Comparison of ENCODE assay signal across 26 cellular contexts in genomic region chr11:16013649-16014275, GRCh38.
A peak's percentile ranks its signal among the peaks of the same experiment; 100 is the strongest.
DNase-seq lines count a peak whose midpoint lies in the region; ATAC-seq and TF ChIP-seq lines count a peak whose summit lies in the region.
"Had no signal": no experiment of that assay in that cellular context is flagged by ENCODE, and none has a peak within 500 bp of the region (broad histone marks: within the 10 kb centered on the region; RNA-seq: fewer than 3 reads in every experiment).

No MANE protein-coding gene starts in this region.

- no peak overlapping the region for H3K4me2 ChIP-seq in mesendoderm (ENCODE audit: low read length)
- H3K4me2 ChIP-seq: BLaER1 treated with 17β-estradiol and CSF1 and Interleukin-3, amounts not matched to agents 10 nM and 100 nM; KMS-11 had no signal

- in situ Hi-C loops in GM13976 (cut with MboI; ENCODE audit: low sequenced_read_pairs, unreplicated experiment), result no loop called here

- no CpG with 5 or more reads among the region's 3 CpGs for WGBS in mesendoderm (ENCODE audit: extremely low coverage, insufficient coverage, low lambda C conversion rate)

- H3K4me1 ChIP-seq in adipocyte (ENCODE audit: control insufficient read depth, insufficient read depth, low read length), result peaks cover 10% of the 10 kb centered on the region
- no peaks in the 10 kb centered on the region for H3K4me1 ChIP-seq in mesendoderm (ENCODE audit: control insufficient read depth, low read depth, low read length)
- H3K4me1 ChIP-seq: colonic mucosa, left lung, stomach had no signal

- H3K4me3 ChIP-seq in adipocyte (ENCODE audit: low read length), result no peak overlapping the region
- no peak overlapping the region for H3K4me3 ChIP-seq in mesendoderm (ENCODE audit: low read length)
- H3K4me3 ChIP-seq: BLaER1 treated with 17β-estradiol and CSF1 and Interleukin-3, amounts not matched to agents 10 nM and 100 nM; colonic mucosa; GM12878; left lung; stomach; tibial artery had no signal

- H3K27me3 ChIP-seq in adipocyte (replicated peaks; ENCODE audit: control insufficient read depth, insufficient read depth, low read length), result peaks cover 3% of the 10 kb centered on the region
- H3K27me3 ChIP-seq in mesendoderm (ENCODE audit: insufficient read depth, low read length, poor library complexity), result no peaks in the 10 kb centered on the region
- H3K27me3 ChIP-seq: BLaER1 treated with 17β-estradiol and CSF1 and Interleukin-3, amounts not matched to agents 10 nM and 100 nM; colonic mucosa; left lung; stomach; tibial artery had no signal

- H3K79me2 ChIP-seq in mesendoderm (ENCODE audit: control insufficient read depth, insufficient read depth, low read length), result no peaks in the 10 kb centered on the region

- ATAC-seq in GM19324 (IDR thresholded peaks at IDR 0.05; ENCODE audit: low FRiP score, unreplicated experiment) (no peak), GM21825 (IDR thresholded peaks at IDR 0.05; ENCODE audit: unreplicated experiment) (no peak)
- ATAC-seq: activated CD4-positive, alpha-beta T cell treated with anti-CD3 and anti-CD28 coated beads for 36 hours; esophagus mucosa; GM12878; left lung; sciatic nerve had no signal

- no peak overlapping the region for H3K27ac ChIP-seq in mesendoderm (ENCODE audit: low read depth, low read length)
- H3K27ac ChIP-seq: BLaER1 treated with 17β-estradiol and CSF1 and Interleukin-3, amounts not matched to agents 10 nM and 100 nM; colonic mucosa; KMS-11; left lung; stomach; tibial artery had no signal

- H3K36me3 Mint-ChIP-seq in HFFc6 (ENCODE audit: low read depth), result no peaks in the 10 kb centered on the region
- no peaks in the 10 kb centered on the region for H3K36me3 Mint-ChIP-seq in activated T-cell treated with anti-CD3 and anti-CD28 coated beads, Interleukin-2, amount 50 U/mL, for 24 hours (ENCODE audit: low read depth)

- no peak overlapping the region for H3K18ac ChIP-seq in mesendoderm (ENCODE audit: low read length)

- H3K4ac ChIP-seq in mesendoderm (ENCODE audit: low read depth, low read length), result no peak overlapping the region

- H3K4me1 Mint-ChIP-seq in HFFc6 (ENCODE audit: low read depth), result peaks cover 9% of the 10 kb centered on the region; the same call in 1 of the 2 replicates
- no peaks in the 10 kb centered on the region for H3K4me1 Mint-ChIP-seq in activated T-cell treated with anti-CD3 and anti-CD28 coated beads, Interleukin-2, amount 50 U/mL, for 24 hours (ENCODE audit: low read depth)
- H3K4me1 Mint-ChIP-seq: activated CD4-positive, alpha-beta T cell treated with anti-CD3 and anti-CD28 coated beads for 36 hours had no signal

- H2BK120ac ChIP-seq in mesendoderm (ENCODE audit: low read depth, low read length), result no peak overlapping the region

- DNase-seq in DMS153 treated with DMSO at 0.1 percent for 48 hours (lab: John Stamatoyannopoulos, UW; ENCODE audit: unreplicated experiment), result peak; percentile 60
- peak; percentile 2 for DNase-seq in HFFc6
- peak; percentile 7 for DNase-seq in adipocyte (ENCODE audit: low read depth)
- peak; percentile 2 for DNase-seq in mesendoderm
- no peak for DNase-seq in activated T-cell treated with anti-CD3 and anti-CD28 coated beads, Interleukin-2, amount 50 U/mL, for 24 hours
- no peak for DNase-seq in GM13976 (ENCODE audit: low spot score)
- DNase-seq: activated CD4-positive, alpha-beta T cell treated with anti-CD3 and anti-CD28 coated beads for 36 hours; activated CD8-positive, alpha-beta memory T cell treated with anti-CD3 and anti-CD28 coated beads for 24 hours; activated gamma-delta T cell treated with Interleukin-2 at 50 U/mL for 16 hours; activated T-cell treated with anti-CD3 and anti-CD28 coated beads, Interleukin-2, amount 50 U/mL, for 1 hour; colonic mucosa; COR-L47; DND-41; hypothalamus; left lung; NCI-H1694 treated with DMSO at 0.1 percent for 48 hours; stimulated activated CD8-positive, alpha-beta memory T cell treated with anti-CD3 and anti-CD28 coated beads, Interleukin-4, amount 100 ng/mL, for 48 hours; stomach; tibial artery had no signal

- H3K56ac ChIP-seq in mesendoderm (ENCODE audit: low read length), result no peak overlapping the region

- TF ChIP-seq CTCF in HFFc6 (IDR thresholded peaks at IDR 0.05) (no peak), GM13976 (IDR thresholded peaks at IDR 0.05; ENCODE audit: borderline replicate concordance, control extremely low read depth, extremely low read depth, insufficient read depth, missing control alignments) (no peak)

- H3K36me3 ChIP-seq in adipocyte (ENCODE audit: control insufficient read depth, insufficient read depth, low read length, severe bottlenecking) (no peaks in the 10 kb centered on the region), mesendoderm (ENCODE audit: control insufficient read depth, insufficient read depth, low read length) (no peaks in the 10 kb centered on the region)
- H3K36me3 ChIP-seq: BLaER1 treated with 17β-estradiol and CSF1 and Interleukin-3, amounts not matched to agents 10 nM and 100 nM; colonic mucosa; left lung; stomach; tibial artery had no signal

- H4K8ac ChIP-seq in mesendoderm (ENCODE audit: low read depth, low read length), result no peak overlapping the region

- H3K9ac ChIP-seq in adipocyte (ENCODE audit: low read length), result no peak overlapping the region
- H3K9ac ChIP-seq in mesendoderm (ENCODE audit: low read length), result no peak overlapping the region
- H3K9ac ChIP-seq: BLaER1 treated with 17β-estradiol and CSF1 and Interleukin-3, amounts not matched to agents 10 nM and 100 nM; KMS-11 had no signal

- H2AK5ac ChIP-seq in mesendoderm (ENCODE audit: low read length), result no peak overlapping the region

- no peak overlapping the region for H3K27ac Mint-ChIP-seq in HFFc6
- H3K27ac Mint-ChIP-seq in activated T-cell treated with anti-CD3 and anti-CD28 coated beads, Interleukin-2, amount 50 U/mL, for 24 hours, result no peak overlapping the region
- H3K27ac Mint-ChIP-seq: activated CD4-positive, alpha-beta T cell treated with anti-CD3 and anti-CD28 coated beads for 36 hours had no signal

- no peaks in the 10 kb centered on the region for H3K9me3 ChIP-seq in adipocyte (ENCODE audit: control insufficient read depth, low read length)
- H3K9me3 ChIP-seq: BLaER1 treated with 17β-estradiol and CSF1 and Interleukin-3, amounts not matched to agents 10 nM and 100 nM; colonic mucosa; left lung; stomach; tibial artery had no signal

- no peak overlapping the region for H3K4me3 Mint-ChIP-seq in HFFc6
- H3K4me3 Mint-ChIP-seq in activated T-cell treated with anti-CD3 and anti-CD28 coated beads, Interleukin-2, amount 50 U/mL, for 24 hours, result no peak overlapping the region
- H3K4me3 Mint-ChIP-seq: activated CD4-positive, alpha-beta T cell treated with anti-CD3 and anti-CD28 coated beads for 36 hours had no signal

- no peaks in the 10 kb centered on the region for H3K79me1 ChIP-seq in mesendoderm (ENCODE audit: low read length)

- H4K5ac ChIP-seq in mesendoderm (ENCODE audit: low read length), result no peak overlapping the region

- no peak overlapping the region for H3K23ac ChIP-seq in mesendoderm (ENCODE audit: low read length)

- H3K27me3 Mint-ChIP-seq in HFFc6 (ENCODE audit: insufficient read depth), result peaks cover 4% of the 10 kb centered on the region
- no peaks in the 10 kb centered on the region for H3K27me3 Mint-ChIP-seq in activated T-cell treated with anti-CD3 and anti-CD28 coated beads, Interleukin-2, amount 50 U/mL, for 24 hours

- H2BK15ac ChIP-seq in mesendoderm (replicated peaks; ENCODE audit: low read depth), result no peak overlapping the region

- no peaks in the 10 kb centered on the region for H3K9me3 Mint-ChIP-seq in HFFc6
- H3K9me3 Mint-ChIP-seq in activated T-cell treated with anti-CD3 and anti-CD28 coated beads, Interleukin-2, amount 50 U/mL, for 24 hours, result peaks cover 4% of the 10 kb centered on the region

- H2BK5ac ChIP-seq in mesendoderm (ENCODE audit: low read length), result no peak overlapping the region

Comparison
In these comparisons a context has a peak if more than half of its experiments do, and no peak if none do; other contexts are left out.
1. DNase-seq: peak in DMS153 treated with DMSO at 0.1 percent for 48 hours (single experiment), HFFc6 (single experiment), adipocyte (single experiment) and mesendoderm (single experiment); none in activated T-cell treated with anti-CD3 and anti-CD28 coated beads, Interleukin-2, amount 50 U/mL, for 24 hours (single experiment) and GM13976 (single experiment).